Comparison of ENCODE assay signal across 14 cellular contexts in genomic region chr2:215727507-215728503, GRCh38.
A peak's percentile ranks its signal among the peaks of the same experiment; 100 is the strongest.
DNase-seq lines count a peak whose midpoint lies in the region; ATAC-seq, FAIRE-seq and TF ChIP-seq lines count a peak whose summit lies in the region.
"Had no signal": no experiment of that assay in that cellular context is flagged by ENCODE, and none has a peak within 500 bp of the region (broad histone marks: within the 10 kb centered on the region; RNA-seq: fewer than 3 reads in every experiment).

No MANE protein-coding gene starts in this region.

- TF ChIP-seq CTCF in astrocyte (IDR thresholded peaks at IDR 0.05; ENCODE audit: insufficient read depth, low read depth, low read length) = no peak
- no peak for TF ChIP-seq CTCF in gastrocnemius medialis (IDR thresholded peaks at IDR 0.05 in 4 of 5, conservative IDR thresholded peaks at IDR 0.05 in 1 of 5)

- H3K79me2 ChIP-seq in astrocyte (ENCODE audit: insufficient read depth, low read length) = no peaks in the 10 kb centered on the region

- peak overlapping the region; percentile 21 for H3K4me3 Mint-ChIP-seq in astrocyte (ENCODE audit: unreplicated experiment)
- H3K4me3 Mint-ChIP-seq: immature natural killer cell had no signal

- intact Hi-C loops in gastrocnemius medialis (cut with DNase I; ENCODE audit: low total_unique reads) = no loop called here

- no peaks in the 10 kb centered on the region for H4K20me1 ChIP-seq in astrocyte (ENCODE audit: insufficient read depth, low read length)

- H3K27ac ChIP-seq in astrocyte (ENCODE audit: low read depth, low read length) = peak overlapping the region; percentile 64
- H3K27ac ChIP-seq in mesodermal cell (ENCODE audit: low read depth, low read length, severe bottlenecking) = peak overlapping the region; percentile 36
- H3K27ac ChIP-seq in gastrocnemius medialis = no peak overlapping the region

- peak overlapping the region; percentile 31 for H3K4me2 ChIP-seq in astrocyte (ENCODE audit: low read length)

- peaks cover 5% of the 10 kb centered on the region for H3K36me3 Mint-ChIP-seq in astrocyte (ENCODE audit: low read depth, unreplicated experiment)
- H3K36me3 Mint-ChIP-seq: immature natural killer cell had no signal

- WGBS in mesodermal cell (ENCODE audit: insufficient coverage in 2 of 2), 2 experiments = no CpG with 5 or more reads among the region's 1 CpG

- in situ Hi-C loops in gastrocnemius medialis (cut with MboI; ENCODE audit: low sequenced_read_pairs in 4 of 4) = no loop called here

- peak overlapping the region; percentile 83 for H3K27ac Mint-ChIP-seq in astrocyte (ENCODE audit: unreplicated experiment)
- H3K27ac Mint-ChIP-seq: immature natural killer cell had no signal

- DNase-seq in astrocyte (ENCODE audit: low read depth) (peak; percentile 89), gastrocnemius medialis (no peak), NCI-H526 (lab: John Stamatoyannopoulos, UW) (no peak), DMS153 (lab: John Stamatoyannopoulos, UW) (no peak)
- DNase-seq: effector CD8-positive, alpha-beta T cell; immature natural killer cell; NCI-H1105 treated with DMSO at 0.1 percent for 48 hours; occipital lobe; stimulated activated CD4-positive, alpha-beta T cell treated with anti-CD3 and anti-CD28 coated beads, Interleukin-4, amount 100 ng/mL, for 24 hours had no signal

- H3K4me1 ChIP-seq in astrocyte (ENCODE audit: insufficient read depth, low read length) = peaks cover 27% of the 10 kb centered on the region
- no peaks in the 10 kb centered on the region for H3K4me1 ChIP-seq in mesodermal cell (ENCODE audit: control insufficient read depth, insufficient read depth, low read length, poor library complexity, severe bottlenecking)
- H3K4me1 ChIP-seq in gastrocnemius medialis = no peaks in the 10 kb centered on the region

- no peaks in the 10 kb centered on the region for H3K27me3 Mint-ChIP-seq in astrocyte (ENCODE audit: low read depth, unreplicated experiment)

- peak; percentile 17 for FAIRE-seq in astrocyte (lab: Jason Lieb, UNC)

- peaks cover 19% of the 10 kb centered on the region for H3K4me1 Mint-ChIP-seq in astrocyte (ENCODE audit: low read depth, unreplicated experiment)
- H3K4me1 Mint-ChIP-seq: immature natural killer cell had no signal

- ATAC-seq in GM18502 (IDR thresholded peaks at IDR 0.05; ENCODE audit: poor library complexity, unreplicated experiment) = peak; percentile 36
- ATAC-seq in HG02623 (IDR thresholded peaks at IDR 0.05; ENCODE audit: unreplicated experiment) = peak; percentile 13
- ATAC-seq in gastrocnemius medialis = no peak
- ATAC-seq in HG02852 (IDR thresholded peaks at IDR 0.05; ENCODE audit: unreplicated experiment) = no peak

- H3K9ac ChIP-seq in astrocyte (ENCODE audit: low read length) = peak overlapping the region; percentile 35

- H3K36me3 ChIP-seq in astrocyte (ENCODE audit: insufficient read depth, low read length) = no peaks in the 10 kb centered on the region
- H3K36me3 ChIP-seq in mesodermal cell (ENCODE audit: control insufficient read depth, insufficient read depth, low read length) = no peaks in the 10 kb centered on the region
- no peaks in the 10 kb centered on the region for H3K36me3 ChIP-seq in gastrocnemius medialis
- H3K36me3 ChIP-seq: tibial nerve had no signal

- H3K9me3 ChIP-seq in astrocyte (ENCODE audit: insufficient read depth, low read depth, low read length) (no peaks in the 10 kb centered on the region), mesodermal cell (ENCODE audit: control insufficient read depth, low read length) (peaks cover 6% of the 10 kb centered on the region), gastrocnemius medialis (no peaks in the 10 kb centered on the region)
- H3K9me3 ChIP-seq: tibial nerve had no signal

- TF ChIP-seq POLR2A in gastrocnemius medialis (IDR thresholded peaks at IDR 0.05) = no peak

- no peak overlapping the region for H3K4me3 ChIP-seq in astrocyte (ENCODE audit: insufficient read depth, low read depth, low read length)
- no peak overlapping the region for H3K4me3 ChIP-seq in mesodermal cell (ENCODE audit: extremely low read depth, insufficient read depth, low read length, poor library complexity, severe bottlenecking)
- H3K4me3 ChIP-seq in gastrocnemius medialis = no peak overlapping the region
- H3K4me3 ChIP-seq: tibial nerve had no signal

- H3K27me3 ChIP-seq in astrocyte (ENCODE audit: insufficient read depth, low read length) = no peaks in the 10 kb centered on the region
- no peaks in the 10 kb centered on the region for H3K27me3 ChIP-seq in gastrocnemius medialis
- H3K27me3 ChIP-seq: tibial nerve had no signal

- H2AFZ ChIP-seq in astrocyte (ENCODE audit: low read depth, low read length) = no peak overlapping the region

- no peaks in the 10 kb centered on the region for H3K9me3 Mint-ChIP-seq in astrocyte (ENCODE audit: unreplicated experiment)
- H3K9me3 Mint-ChIP-seq: immature natural killer cell had no signal

Comparison
In these comparisons a context has a peak if more than half of its experiments do, and no peak if none do; other contexts are left out.
1. ATAC-seq: peak in GM18502 (single experiment) and HG02623 (single experiment); none in gastrocnemius medialis (0 of 2) and HG02852 (single experiment).
2. H3K27ac ChIP-seq: peak in astrocyte (single experiment) and mesodermal cell (single experiment); none in gastrocnemius medialis (0 of 4).